Comparison of ENCODE assay signal across 26 cellular contexts in the genomic region with DNA sequence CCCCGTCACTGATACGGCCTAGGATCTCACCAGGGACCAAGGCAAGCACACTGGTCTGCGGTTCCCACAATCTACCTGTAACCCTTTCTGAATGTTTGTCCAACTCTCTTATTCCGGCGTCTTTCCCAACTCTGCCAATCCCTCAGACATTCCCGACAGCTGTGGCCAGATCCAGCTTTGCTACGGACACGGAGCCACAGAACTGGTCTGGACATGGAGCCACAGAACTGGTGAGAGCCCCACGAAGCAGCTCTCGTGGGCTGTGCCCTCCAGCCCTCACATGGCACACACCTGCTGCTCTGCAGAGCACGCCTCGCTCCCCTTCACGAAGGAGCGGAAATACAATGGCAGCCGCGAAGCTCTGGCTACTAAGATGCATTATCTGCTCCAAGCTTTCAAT.
"Had no signal": no experiment of that assay in that cellular context is flagged by ENCODE, and none has a peak within 500 bp of the region (broad histone marks: within the 10 kb centered on the region; RNA-seq: fewer than 3 reads in every experiment).

No MANE protein-coding gene starts in this region.

- H3K36me3 ChIP-seq: colonic mucosa, esophagus squamous epithelium, suprapubic skin, transverse colon, upper lobe of right lung, vagina had no signal

- H3K27me3 Mint-ChIP-seq: stimulated activated naive CD8-positive, alpha-beta T cell treated with anti-CD3 and anti-CD28 coated beads, Interleukin-15, Interleukin-2, amounts not matched to agents 100 ng/mL and 50 ng/mL, for 24 hours had no signal

- H3K4me1 ChIP-seq: colonic mucosa, esophagus squamous epithelium, psoas muscle, suprapubic skin, transverse colon, upper lobe of right lung, vagina had no signal

- DNase-seq: colonic mucosa; effector memory CD4-positive, alpha-beta T cell; erythroblast; esophagus squamous epithelium; foreskin melanocyte; glutamatergic neuron; hypothalamus; immature natural killer cell; mammary epithelial cell; mesendoderm; midbrain; naive thymus-derived CD4-positive, alpha-beta T cell; nucleus accumbens; psoas muscle; right cardiac atrium; stimulated activated CD4-positive, alpha-beta T cell treated with anti-CD3 and anti-CD28 coated beads, Interleukin-15, amount 100 ng/mL, for 24 hours; stimulated activated CD4-positive, alpha-beta T cell treated with anti-CD3 and anti-CD28 coated beads, Interleukin-2, amount 100 ng/mL, for 48 hours; stimulated activated naive B cell treated with anti-CD40 and anti-IgM and Interleukin-4, amounts not matched to agents 10 μg/mL and 1 μg/mL and 100 μg/mL, for 72 hours; transverse colon; upper lobe of right lung had no signal

- H3K36me3 Mint-ChIP-seq: immature natural killer cell; naive thymus-derived CD4-positive, alpha-beta T cell; stimulated activated naive B cell treated with anti-CD40 and anti-IgM and Interleukin-4, amounts not matched to agents 10 μg/mL and 1 μg/mL and 100 μg/mL, for 72 hours had no signal

- H3K4me3 ChIP-seq: colonic mucosa, esophagus squamous epithelium, psoas muscle, skin epidermis, suprapubic skin, transverse colon, upper lobe of right lung, vagina had no signal

- H3K27me3 ChIP-seq: colonic mucosa, esophagus squamous epithelium, suprapubic skin, transverse colon, upper lobe of right lung, vagina had no signal

- H3K9me3 Mint-ChIP-seq: dendritic cell treated with granulocyte-macrophage colony-stimulating factor and Interleukin-4, amounts not matched to agents 40 ng/mL and 50 ng/mL, for 4 days; immature natural killer cell; nephron; stimulated activated naive B cell treated with anti-CD40 and anti-IgM and Interleukin-4, amounts not matched to agents 10 μg/mL and 1 μg/mL and 100 μg/mL, for 72 hours; stimulated activated naive CD8-positive, alpha-beta T cell treated with anti-CD3 and anti-CD28 coated beads, Interleukin-15, Interleukin-2, amounts not matched to agents 100 ng/mL and 50 ng/mL, for 24 hours had no signal

- H3K9me3 ChIP-seq: colonic mucosa, esophagus squamous epithelium, psoas muscle, suprapubic skin, transverse colon, upper lobe of right lung, vagina had no signal

- ATAC-seq: naive thymus-derived CD4-positive, alpha-beta T cell; psoas muscle; right cardiac atrium; upper lobe of right lung had no signal

- H3K27ac ChIP-seq: colonic mucosa, esophagus squamous epithelium, psoas muscle, skin epidermis, suprapubic skin, transverse colon, upper lobe of right lung, vagina had no signal

- H3K27ac Mint-ChIP-seq: dendritic cell treated with granulocyte-macrophage colony-stimulating factor and Interleukin-4, amounts not matched to agents 40 ng/mL and 50 ng/mL, for 4 days; immature natural killer cell; naive thymus-derived CD4-positive, alpha-beta T cell; nephron; stimulated activated naive B cell treated with anti-CD40 and anti-IgM and Interleukin-4, amounts not matched to agents 10 μg/mL and 1 μg/mL and 100 μg/mL, for 72 hours; stimulated activated naive CD8-positive, alpha-beta T cell treated with anti-CD3 and anti-CD28 coated beads, Interleukin-15, Interleukin-2, amounts not matched to agents 100 ng/mL and 50 ng/mL, for 24 hours had no signal

- H3K4me1 Mint-ChIP-seq: immature natural killer cell; naive thymus-derived CD4-positive, alpha-beta T cell; nephron; stimulated activated naive B cell treated with anti-CD40 and anti-IgM and Interleukin-4, amounts not matched to agents 10 μg/mL and 1 μg/mL and 100 μg/mL, for 72 hours had no signal

- H3K4me3 Mint-ChIP-seq: dendritic cell treated with granulocyte-macrophage colony-stimulating factor and Interleukin-4, amounts not matched to agents 40 ng/mL and 50 ng/mL, for 4 days; immature natural killer cell; naive thymus-derived CD4-positive, alpha-beta T cell; nephron; stimulated activated naive B cell treated with anti-CD40 and anti-IgM and Interleukin-4, amounts not matched to agents 10 μg/mL and 1 μg/mL and 100 μg/mL, for 72 hours; stimulated activated naive CD8-positive, alpha-beta T cell treated with anti-CD3 and anti-CD28 coated beads, Interleukin-15, Interleukin-2, amounts not matched to agents 100 ng/mL and 50 ng/mL, for 24 hours had no signal
